Comparison of ENCODE assay signal across 1 cellular context in the genomic region with DNA sequence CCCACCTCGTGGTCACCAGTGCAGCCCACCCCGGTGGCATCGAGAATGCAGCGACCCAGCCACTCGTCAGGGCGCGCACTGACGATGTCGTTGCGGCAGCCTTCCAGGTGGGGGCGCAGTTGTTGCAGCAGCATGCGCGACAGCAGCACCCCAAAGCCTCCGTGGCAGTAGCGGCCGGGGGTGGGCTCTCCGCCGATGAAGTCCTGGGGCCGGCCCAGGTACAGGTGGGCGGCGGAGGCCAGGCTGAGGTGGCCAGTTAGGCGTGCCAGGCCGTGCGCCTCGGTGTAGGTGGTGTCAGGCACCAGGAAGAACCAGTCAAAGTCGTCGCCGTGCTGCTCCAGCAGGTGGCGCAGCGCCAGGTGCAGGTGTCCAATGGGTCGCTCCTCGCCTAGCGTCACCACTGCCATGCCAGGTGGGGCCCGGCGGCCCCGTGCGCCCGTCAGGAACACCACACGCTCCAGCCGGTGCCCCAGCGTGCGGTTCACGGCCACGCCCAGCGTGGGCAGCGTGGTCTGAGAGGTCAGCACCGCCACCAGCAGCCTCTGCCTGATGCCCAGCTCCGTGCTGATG.
TF ChIP-seq lines count a peak whose summit lies in the region.

No MANE protein-coding gene starts in this region.

TF ChIP-seq in WTC11, 78 proteins besides CTCF, POLR2A, EP300 and RAD21 (continued from another document and continues in another):
- TF ChIP-seq, protein P1, sequence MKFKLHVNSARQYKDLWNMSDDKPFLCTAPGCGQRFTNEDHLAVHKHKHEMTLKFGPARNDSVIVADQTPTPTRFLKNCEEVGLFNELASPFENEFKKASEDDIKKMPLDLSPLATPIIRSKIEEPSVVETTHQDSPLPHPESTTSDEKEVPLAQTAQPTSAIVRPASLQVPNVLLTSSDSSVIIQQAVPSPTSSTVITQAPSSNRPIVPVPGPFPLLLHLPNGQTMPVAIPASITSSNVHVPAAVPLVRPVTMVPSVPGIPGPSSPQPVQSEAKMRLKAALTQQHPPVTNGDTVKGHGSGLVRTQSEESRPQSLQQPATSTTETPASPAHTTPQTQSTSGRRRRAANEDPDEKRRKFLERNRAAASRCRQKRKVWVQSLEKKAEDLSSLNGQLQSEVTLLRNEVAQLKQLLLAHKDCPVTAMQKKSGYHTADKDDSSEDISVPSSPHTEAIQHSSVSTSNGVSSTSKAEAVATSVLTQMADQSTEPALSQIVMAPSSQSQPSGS (CRISPR knock-in tag; IDR thresholded peaks at IDR 0.05; ENCODE audit: borderline replicate concordance, low read depth): no peak
- TF ChIP-seq, protein P2, sequence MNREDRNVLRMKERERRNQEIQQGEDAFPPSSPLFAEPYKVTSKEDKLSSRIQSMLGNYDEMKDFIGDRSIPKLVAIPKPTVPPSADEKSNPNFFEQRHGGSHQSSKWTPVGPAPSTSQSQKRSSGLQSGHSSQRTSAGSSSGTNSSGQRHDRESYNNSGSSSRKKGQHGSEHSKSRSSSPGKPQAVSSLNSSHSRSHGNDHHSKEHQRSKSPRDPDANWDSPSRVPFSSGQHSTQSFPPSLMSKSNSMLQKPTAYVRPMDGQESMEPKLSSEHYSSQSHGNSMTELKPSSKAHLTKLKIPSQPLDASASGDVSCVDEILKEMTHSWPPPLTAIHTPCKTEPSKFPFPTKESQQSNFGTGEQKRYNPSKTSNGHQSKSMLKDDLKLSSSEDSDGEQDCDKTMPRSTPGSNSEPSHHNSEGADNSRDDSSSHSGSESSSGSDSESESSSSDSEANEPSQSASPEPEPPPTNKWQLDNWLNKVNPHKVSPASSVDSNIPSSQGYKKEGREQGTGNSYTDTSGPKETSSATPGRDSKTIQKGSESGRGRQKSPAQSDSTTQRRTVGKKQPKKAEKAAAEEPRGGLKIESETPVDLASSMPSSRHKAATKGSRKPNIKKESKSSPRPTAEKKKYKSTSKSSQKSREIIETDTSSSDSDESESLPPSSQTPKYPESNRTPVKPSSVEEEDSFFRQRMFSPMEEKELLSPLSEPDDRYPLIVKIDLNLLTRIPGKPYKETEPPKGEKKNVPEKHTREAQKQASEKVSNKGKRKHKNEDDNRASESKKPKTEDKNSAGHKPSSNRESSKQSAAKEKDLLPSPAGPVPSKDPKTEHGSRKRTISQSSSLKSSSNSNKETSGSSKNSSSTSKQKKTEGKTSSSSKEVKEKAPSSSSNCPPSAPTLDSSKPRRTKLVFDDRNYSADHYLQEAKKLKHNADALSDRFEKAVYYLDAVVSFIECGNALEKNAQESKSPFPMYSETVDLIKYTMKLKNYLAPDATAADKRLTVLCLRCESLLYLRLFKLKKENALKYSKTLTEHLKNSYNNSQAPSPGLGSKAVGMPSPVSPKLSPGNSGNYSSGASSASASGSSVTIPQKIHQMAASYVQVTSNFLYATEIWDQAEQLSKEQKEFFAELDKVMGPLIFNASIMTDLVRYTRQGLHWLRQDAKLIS (CRISPR knock-in tag; IDR thresholded peaks at IDR 0.05; ENCODE audit: borderline replicate concordance): no peak
- TF ChIP-seq ZNF317 (CRISPR knock-in tag; IDR thresholded peaks at IDR 0.05; ENCODE audit: borderline replicate concordance, low read depth) (no peak), ZNF671 (CRISPR knock-in tag; IDR thresholded peaks at IDR 0.05) (no peak), IRF2 (CRISPR knock-in tag; IDR thresholded peaks at IDR 0.05; ENCODE audit: borderline replicate concordance, low read depth) (no peak), TP53 (CRISPR knock-in tag; IDR thresholded peaks at IDR 0.05) (no peak), ATF1 (CRISPR knock-in tag; IDR thresholded peaks at IDR 0.05) (no peak), ZNF138 (CRISPR knock-in tag; conservative IDR thresholded peaks at IDR 0.05) (no peak), JUN (CRISPR knock-in tag; IDR thresholded peaks at IDR 0.05) (no peak), FOXP1 (CRISPR knock-in tag; IDR thresholded peaks at IDR 0.05; ENCODE audit: borderline replicate concordance) (peak; percentile 94)
- TF ChIP-seq, protein P3, sequence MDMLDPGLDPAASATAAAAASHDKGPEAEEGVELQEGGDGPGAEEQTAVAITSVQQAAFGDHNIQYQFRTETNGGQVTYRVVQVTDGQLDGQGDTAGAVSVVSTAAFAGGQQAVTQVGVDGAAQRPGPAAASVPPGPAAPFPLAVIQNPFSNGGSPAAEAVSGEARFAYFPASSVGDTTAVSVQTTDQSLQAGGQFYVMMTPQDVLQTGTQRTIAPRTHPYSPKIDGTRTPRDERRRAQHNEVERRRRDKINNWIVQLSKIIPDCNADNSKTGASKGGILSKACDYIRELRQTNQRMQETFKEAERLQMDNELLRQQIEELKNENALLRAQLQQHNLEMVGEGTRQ (CRISPR knock-in tag; IDR thresholded peaks at IDR 0.05): no peak
- TF ChIP-seq, protein P4, sequence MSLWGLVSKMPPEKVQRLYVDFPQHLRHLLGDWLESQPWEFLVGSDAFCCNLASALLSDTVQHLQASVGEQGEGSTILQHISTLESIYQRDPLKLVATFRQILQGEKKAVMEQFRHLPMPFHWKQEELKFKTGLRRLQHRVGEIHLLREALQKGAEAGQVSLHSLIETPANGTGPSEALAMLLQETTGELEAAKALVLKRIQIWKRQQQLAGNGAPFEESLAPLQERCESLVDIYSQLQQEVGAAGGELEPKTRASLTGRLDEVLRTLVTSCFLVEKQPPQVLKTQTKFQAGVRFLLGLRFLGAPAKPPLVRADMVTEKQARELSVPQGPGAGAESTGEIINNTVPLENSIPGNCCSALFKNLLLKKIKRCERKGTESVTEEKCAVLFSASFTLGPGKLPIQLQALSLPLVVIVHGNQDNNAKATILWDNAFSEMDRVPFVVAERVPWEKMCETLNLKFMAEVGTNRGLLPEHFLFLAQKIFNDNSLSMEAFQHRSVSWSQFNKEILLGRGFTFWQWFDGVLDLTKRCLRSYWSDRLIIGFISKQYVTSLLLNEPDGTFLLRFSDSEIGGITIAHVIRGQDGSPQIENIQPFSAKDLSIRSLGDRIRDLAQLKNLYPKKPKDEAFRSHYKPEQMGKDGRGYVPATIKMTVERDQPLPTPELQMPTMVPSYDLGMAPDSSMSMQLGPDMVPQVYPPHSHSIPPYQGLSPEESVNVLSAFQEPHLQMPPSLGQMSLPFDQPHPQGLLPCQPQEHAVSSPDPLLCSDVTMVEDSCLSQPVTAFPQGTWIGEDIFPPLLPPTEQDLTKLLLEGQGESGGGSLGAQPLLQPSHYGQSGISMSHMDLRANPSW (CRISPR knock-in tag; conservative IDR thresholded peaks at IDR 0.05; ENCODE audit: low read depth): no peak
- TF ChIP-seq, protein P5, sequence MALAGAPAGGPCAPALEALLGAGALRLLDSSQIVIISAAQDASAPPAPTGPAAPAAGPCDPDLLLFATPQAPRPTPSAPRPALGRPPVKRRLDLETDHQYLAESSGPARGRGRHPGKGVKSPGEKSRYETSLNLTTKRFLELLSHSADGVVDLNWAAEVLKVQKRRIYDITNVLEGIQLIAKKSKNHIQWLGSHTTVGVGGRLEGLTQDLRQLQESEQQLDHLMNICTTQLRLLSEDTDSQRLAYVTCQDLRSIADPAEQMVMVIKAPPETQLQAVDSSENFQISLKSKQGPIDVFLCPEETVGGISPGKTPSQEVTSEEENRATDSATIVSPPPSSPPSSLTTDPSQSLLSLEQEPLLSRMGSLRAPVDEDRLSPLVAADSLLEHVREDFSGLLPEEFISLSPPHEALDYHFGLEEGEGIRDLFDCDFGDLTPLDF (CRISPR knock-in tag; IDR thresholded peaks at IDR 0.05): no peak
- TF ChIP-seq, protein P6, sequence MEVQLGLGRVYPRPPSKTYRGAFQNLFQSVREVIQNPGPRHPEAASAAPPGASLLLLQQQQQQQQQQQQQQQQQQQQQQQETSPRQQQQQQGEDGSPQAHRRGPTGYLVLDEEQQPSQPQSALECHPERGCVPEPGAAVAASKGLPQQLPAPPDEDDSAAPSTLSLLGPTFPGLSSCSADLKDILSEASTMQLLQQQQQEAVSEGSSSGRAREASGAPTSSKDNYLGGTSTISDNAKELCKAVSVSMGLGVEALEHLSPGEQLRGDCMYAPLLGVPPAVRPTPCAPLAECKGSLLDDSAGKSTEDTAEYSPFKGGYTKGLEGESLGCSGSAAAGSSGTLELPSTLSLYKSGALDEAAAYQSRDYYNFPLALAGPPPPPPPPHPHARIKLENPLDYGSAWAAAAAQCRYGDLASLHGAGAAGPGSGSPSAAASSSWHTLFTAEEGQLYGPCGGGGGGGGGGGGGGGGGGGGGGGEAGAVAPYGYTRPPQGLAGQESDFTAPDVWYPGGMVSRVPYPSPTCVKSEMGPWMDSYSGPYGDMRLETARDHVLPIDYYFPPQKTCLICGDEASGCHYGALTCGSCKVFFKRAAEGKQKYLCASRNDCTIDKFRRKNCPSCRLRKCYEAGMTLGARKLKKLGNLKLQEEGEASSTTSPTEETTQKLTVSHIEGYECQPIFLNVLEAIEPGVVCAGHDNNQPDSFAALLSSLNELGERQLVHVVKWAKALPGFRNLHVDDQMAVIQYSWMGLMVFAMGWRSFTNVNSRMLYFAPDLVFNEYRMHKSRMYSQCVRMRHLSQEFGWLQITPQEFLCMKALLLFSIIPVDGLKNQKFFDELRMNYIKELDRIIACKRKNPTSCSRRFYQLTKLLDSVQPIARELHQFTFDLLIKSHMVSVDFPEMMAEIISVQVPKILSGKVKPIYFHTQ (CRISPR knock-in tag; IDR thresholded peaks at IDR 0.05): no peak
- TF ChIP-seq, protein P7, sequence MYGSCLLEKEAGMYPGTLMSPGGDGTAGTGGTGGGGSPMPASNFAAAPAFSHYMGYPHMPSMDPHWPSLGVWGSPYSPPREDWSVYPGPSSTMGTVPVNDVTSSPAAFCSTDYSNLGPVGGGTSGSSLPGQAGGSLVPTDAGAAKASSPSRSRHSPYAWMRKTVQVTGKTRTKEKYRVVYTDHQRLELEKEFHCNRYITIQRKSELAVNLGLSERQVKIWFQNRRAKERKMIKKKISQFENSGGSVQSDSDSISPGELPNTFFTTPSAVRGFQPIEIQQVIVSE (CRISPR knock-in tag; IDR thresholded peaks at IDR 0.05; ENCODE audit: borderline replicate concordance): no peak
- TF ChIP-seq, protein P8, sequence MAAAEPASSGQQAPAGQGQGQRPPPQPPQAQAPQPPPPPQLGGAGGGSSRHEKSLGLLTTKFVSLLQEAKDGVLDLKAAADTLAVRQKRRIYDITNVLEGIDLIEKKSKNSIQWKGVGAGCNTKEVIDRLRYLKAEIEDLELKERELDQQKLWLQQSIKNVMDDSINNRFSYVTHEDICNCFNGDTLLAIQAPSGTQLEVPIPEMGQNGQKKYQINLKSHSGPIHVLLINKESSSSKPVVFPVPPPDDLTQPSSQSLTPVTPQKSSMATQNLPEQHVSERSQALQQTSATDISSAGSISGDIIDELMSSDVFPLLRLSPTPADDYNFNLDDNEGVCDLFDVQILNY (CRISPR knock-in tag; IDR thresholded peaks at IDR 0.05): peak; percentile 15; the same call in 1 of the 2 replicates
- TF ChIP-seq, protein P9, sequence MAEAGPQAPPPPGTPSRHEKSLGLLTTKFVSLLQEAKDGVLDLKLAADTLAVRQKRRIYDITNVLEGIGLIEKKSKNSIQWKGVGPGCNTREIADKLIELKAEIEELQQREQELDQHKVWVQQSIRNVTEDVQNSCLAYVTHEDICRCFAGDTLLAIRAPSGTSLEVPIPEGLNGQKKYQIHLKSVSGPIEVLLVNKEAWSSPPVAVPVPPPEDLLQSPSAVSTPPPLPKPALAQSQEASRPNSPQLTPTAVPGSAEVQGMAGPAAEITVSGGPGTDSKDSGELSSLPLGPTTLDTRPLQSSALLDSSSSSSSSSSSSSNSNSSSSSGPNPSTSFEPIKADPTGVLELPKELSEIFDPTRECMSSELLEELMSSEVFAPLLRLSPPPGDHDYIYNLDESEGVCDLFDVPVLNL (CRISPR knock-in tag; IDR thresholded peaks at IDR 0.05; ENCODE audit: borderline replicate concordance, low read depth): no peak
- TF ChIP-seq, protein P10, sequence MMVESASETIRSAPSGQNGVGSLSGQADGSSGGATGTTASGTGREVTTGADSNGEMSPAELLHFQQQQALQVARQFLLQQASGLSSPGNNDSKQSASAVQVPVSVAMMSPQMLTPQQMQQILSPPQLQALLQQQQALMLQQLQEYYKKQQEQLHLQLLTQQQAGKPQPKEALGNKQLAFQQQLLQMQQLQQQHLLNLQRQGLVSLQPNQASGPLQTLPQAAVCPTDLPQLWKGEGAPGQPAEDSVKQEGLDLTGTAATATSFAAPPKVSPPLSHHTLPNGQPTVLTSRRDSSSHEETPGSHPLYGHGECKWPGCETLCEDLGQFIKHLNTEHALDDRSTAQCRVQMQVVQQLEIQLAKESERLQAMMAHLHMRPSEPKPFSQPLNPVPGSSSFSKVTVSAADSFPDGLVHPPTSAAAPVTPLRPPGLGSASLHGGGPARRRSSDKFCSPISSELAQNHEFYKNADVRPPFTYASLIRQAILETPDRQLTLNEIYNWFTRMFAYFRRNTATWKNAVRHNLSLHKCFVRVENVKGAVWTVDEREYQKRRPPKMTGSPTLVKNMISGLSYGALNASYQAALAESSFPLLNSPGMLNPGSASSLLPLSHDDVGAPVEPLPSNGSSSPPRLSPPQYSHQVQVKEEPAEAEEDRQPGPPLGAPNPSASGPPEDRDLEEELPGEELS (CRISPR knock-in tag; IDR thresholded peaks at IDR 0.05): peak; percentile 61; the same call in 1 of the 2 replicates
- TF ChIP-seq, protein P11, sequence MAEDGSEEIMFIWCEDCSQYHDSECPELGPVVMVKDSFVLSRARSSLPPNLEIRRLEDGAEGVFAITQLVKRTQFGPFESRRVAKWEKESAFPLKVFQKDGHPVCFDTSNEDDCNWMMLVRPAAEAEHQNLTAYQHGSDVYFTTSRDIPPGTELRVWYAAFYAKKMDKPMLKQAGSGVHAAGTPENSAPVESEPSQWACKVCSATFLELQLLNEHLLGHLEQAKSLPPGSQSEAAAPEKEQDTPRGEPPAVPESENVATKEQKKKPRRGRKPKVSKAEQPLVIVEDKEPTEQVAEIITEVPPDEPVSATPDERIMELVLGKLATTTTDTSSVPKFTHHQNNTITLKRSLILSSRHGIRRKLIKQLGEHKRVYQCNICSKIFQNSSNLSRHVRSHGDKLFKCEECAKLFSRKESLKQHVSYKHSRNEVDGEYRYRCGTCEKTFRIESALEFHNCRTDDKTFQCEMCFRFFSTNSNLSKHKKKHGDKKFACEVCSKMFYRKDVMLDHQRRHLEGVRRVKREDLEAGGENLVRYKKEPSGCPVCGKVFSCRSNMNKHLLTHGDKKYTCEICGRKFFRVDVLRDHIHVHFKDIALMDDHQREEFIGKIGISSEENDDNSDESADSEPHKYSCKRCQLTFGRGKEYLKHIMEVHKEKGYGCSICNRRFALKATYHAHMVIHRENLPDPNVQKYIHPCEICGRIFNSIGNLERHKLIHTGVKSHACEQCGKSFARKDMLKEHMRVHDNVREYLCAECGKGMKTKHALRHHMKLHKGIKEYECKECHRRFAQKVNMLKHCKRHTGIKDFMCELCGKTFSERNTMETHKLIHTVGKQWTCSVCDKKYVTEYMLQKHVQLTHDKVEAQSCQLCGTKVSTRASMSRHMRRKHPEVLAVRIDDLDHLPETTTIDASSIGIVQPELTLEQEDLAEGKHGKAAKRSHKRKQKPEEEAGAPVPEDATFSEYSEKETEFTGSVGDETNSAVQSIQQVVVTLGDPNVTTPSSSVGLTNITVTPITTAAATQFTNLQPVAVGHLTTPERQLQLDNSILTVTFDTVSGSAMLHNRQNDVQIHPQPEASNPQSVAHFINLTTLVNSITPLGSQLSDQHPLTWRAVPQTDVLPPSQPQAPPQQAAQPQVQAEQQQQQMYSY (CRISPR knock-in tag; IDR thresholded peaks at IDR 0.05): no peak
- TF ChIP-seq, protein P12, sequence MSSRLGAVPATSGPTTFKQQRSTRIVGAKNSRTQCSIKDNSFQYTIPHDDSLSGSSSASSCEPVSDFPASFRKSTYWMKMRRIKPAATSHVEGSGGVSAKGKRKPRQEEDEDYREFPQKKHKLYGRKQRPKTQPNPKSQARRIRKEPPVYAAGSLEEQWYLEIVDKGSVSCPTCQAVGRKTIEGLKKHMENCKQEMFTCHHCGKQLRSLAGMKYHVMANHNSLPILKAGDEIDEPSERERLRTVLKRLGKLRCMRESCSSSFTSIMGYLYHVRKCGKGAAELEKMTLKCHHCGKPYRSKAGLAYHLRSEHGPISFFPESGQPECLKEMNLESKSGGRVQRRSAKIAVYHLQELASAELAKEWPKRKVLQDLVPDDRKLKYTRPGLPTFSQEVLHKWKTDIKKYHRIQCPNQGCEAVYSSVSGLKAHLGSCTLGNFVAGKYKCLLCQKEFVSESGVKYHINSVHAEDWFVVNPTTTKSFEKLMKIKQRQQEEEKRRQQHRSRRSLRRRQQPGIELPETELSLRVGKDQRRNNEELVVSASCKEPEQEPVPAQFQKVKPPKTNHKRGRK (CRISPR knock-in tag; IDR thresholded peaks at IDR 0.05; ENCODE audit: borderline replicate concordance): no peak
